In the genomic region with DNA sequence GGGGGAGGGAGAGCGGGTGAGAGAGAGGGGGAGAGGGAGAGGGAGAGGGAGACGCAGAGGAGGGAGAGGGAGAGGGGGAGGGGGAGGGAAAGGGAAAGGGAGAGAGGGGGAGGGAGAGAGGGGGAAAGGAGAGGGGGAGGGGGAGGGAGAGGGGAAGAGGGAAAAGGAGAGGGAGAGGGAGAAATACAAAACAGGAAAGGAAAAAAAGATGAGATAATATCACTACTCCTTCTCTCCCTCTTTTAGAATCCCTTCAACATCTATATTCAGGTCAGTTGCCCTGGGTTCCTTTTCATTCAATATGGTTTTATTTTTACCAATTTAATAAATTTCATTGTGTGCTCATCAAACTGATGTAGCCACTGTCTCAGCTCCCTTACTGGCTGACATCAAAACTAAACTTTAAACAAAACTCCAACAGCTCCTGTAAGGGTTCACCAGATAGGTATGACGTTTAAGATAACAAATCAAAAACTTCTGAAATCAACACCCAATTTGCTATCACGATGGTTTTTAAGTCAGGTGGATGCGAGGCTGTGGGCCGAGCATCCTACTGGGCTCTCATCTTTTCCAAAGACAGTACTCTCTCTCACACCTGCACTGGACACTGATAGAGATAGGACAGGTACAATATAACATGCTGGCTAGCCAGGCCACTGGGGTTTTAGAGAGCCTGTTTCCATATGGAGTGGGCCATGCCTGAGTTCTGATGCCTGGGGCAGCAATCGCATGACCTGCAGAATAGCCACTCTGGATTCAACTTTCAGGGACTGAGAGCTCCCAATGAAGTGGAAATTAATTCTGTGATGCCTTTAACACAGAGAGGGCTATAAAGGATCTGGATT, we compare ENCODE assay signal across 18 cellular contexts.
DNase-seq lines count a peak whose midpoint lies in the region; ATAC-seq, FAIRE-seq and TF ChIP-seq lines count a peak whose summit lies in the region.
"Had no signal": no experiment of that assay in that cellular context is flagged by ENCODE, and none has a peak within 500 bp of the region (broad histone marks: within the 10 kb centered on the region; RNA-seq: fewer than 3 reads in every experiment).

No MANE protein-coding gene starts in this region.

- peak overlapping the region in 1 of 2 donors; percentile 50 for H3K27ac ChIP-seq in small intestine (ENCODE audit: low read depth in 1 of 2, low read length in 1 of 2)
- H3K27ac ChIP-seq: thyroid gland, VCaP had no signal

- H3K4me3 ChIP-seq in small intestine (ENCODE audit: low read depth in 1 of 2, low read length in 2 of 2): no peak overlapping the region
- H3K4me3 ChIP-seq: esophagus squamous epithelium, mucosa of descending colon, thyroid gland had no signal

- no peaks in the 10 kb centered on the region for H3K27me3 ChIP-seq in small intestine (ENCODE audit: control insufficient read depth in 2 of 2, insufficient read depth in 2 of 2, low read length in 2 of 2)
- H3K27me3 ChIP-seq: esophagus squamous epithelium, thyroid gland had no signal

- intact Hi-C loops in natural killer cell (cut with micrococcal nuclease): loop anchor here (2.0 kb wide), 2 partner anchors 13 to 59 kb away; no protein-coding TSS in a partner anchor

- no peaks in the 10 kb centered on the region for H3K36me3 Mint-ChIP-seq in natural killer cell
- peaks cover 14% of the 10 kb centered on the region for H3K36me3 Mint-ChIP-seq in natural killer cell treated with Interleukin-12 subunit alpha and Interleukin-12 subunit beta and Interleukin-15 and Interleukin-18, amount 100 ng/mL, for 72 hours
- peaks cover 37% of the 10 kb centered on the region for H3K36me3 Mint-ChIP-seq in T-helper 2 cell treated with Interferon-gamma antibody and Interleukin-4, amounts not matched to agents 5 μg/mL and 100 μg/mL, for 36 hours (ENCODE audit: low read depth)
- H3K36me3 Mint-ChIP-seq in glutamatergic neuron (ENCODE audit: unreplicated experiment): no peaks in the 10 kb centered on the region

- FAIRE-seq in small intestine (lab: Jason Lieb, UNC): no peak
- FAIRE-seq: astrocyte, HTR-8/SVneo had no signal

- ATAC-seq in natural killer cell (no peak), HG03025 (IDR thresholded peaks at IDR 0.05; ENCODE audit: low FRiP score, unreplicated experiment) (no peak), HG03135 (IDR thresholded peaks at IDR 0.05; ENCODE audit: unreplicated experiment) (no peak)
- no peak for ATAC-seq in natural killer cell treated with Interleukin-12 subunit alpha and Interleukin-12 subunit beta and Interleukin-15 and Interleukin-18, amount 100 ng/mL, for 72 hours
- ATAC-seq: left lobe of liver, mucosa of descending colon had no signal

- DNase-seq in natural killer cell: no peak
- no peak for DNase-seq in natural killer cell treated with Interleukin-12 subunit alpha and Interleukin-12 subunit beta and Interleukin-15 and Interleukin-18, amount 100 ng/mL, for 72 hours (ENCODE audit: low spot score)
- no peak for DNase-seq in T-helper 2 cell treated with Interferon-gamma antibody and Interleukin-4, amounts not matched to agents 5 μg/mL and 100 μg/mL, for 36 hours (ENCODE audit: low spot score)
- no peak for DNase-seq in glutamatergic neuron
- no peak for DNase-seq in small intestine
- DNase-seq: effector CD4-positive, alpha-beta T cell; esophagus squamous epithelium; mucosa of descending colon; NCI-H1105 treated with DMSO at 0.1 percent for 48 hours; NCI-H2107; occipital lobe; thyroid gland had no signal

- no peaks in the 10 kb centered on the region for H3K27me3 Mint-ChIP-seq in natural killer cell (ENCODE audit: low read depth in 2 of 2)
- no peaks in the 10 kb centered on the region for H3K27me3 Mint-ChIP-seq in natural killer cell treated with Interleukin-12 subunit alpha and Interleukin-12 subunit beta and Interleukin-15 and Interleukin-18, amount 100 ng/mL, for 72 hours
- H3K27me3 Mint-ChIP-seq in T-helper 2 cell treated with Interferon-gamma antibody and Interleukin-4, amounts not matched to agents 5 μg/mL and 100 μg/mL, for 36 hours (ENCODE audit: low read depth): no peaks in the 10 kb centered on the region
- H3K27me3 Mint-ChIP-seq in glutamatergic neuron (ENCODE audit: unreplicated experiment): peaks cover 10% of the 10 kb centered on the region

- H3K27ac Mint-ChIP-seq in natural killer cell (peak overlapping the region; percentile 99 to 100), glutamatergic neuron (ENCODE audit: unreplicated experiment) (peak overlapping the region; percentile 28)
- peak overlapping the region in 1 of 2 donors; percentile 97 for H3K27ac Mint-ChIP-seq in natural killer cell treated with Interleukin-12 subunit alpha and Interleukin-12 subunit beta and Interleukin-15 and Interleukin-18, amount 100 ng/mL, for 72 hours
- H3K27ac Mint-ChIP-seq in T-helper 2 cell treated with Interferon-gamma antibody and Interleukin-4, amounts not matched to agents 5 μg/mL and 100 μg/mL, for 36 hours: peak overlapping the region; percentile 21

- H3K4me3 Mint-ChIP-seq in natural killer cell (no peak overlapping the region), glutamatergic neuron (ENCODE audit: unreplicated experiment) (no peak overlapping the region)
- H3K4me3 Mint-ChIP-seq in natural killer cell treated with Interleukin-12 subunit alpha and Interleukin-12 subunit beta and Interleukin-15 and Interleukin-18, amount 100 ng/mL, for 72 hours: no peak overlapping the region
- no peak overlapping the region for H3K4me3 Mint-ChIP-seq in T-helper 2 cell treated with Interferon-gamma antibody and Interleukin-4, amounts not matched to agents 5 μg/mL and 100 μg/mL, for 36 hours

- H3K4me1 Mint-ChIP-seq in natural killer cell (peaks cover 91 to 94% of the 10 kb centered on the region in 2 donors), glutamatergic neuron (ENCODE audit: low read depth, unreplicated experiment) (peaks cover 67% of the 10 kb centered on the region)
- H3K4me1 Mint-ChIP-seq in natural killer cell treated with Interleukin-12 subunit alpha and Interleukin-12 subunit beta and Interleukin-15 and Interleukin-18, amount 100 ng/mL, for 72 hours (ENCODE audit: low read depth in 2 of 2): peaks cover 80 to 87% of the 10 kb centered on the region in 2 donors
- peaks cover 68% of the 10 kb centered on the region for H3K4me1 Mint-ChIP-seq in T-helper 2 cell treated with Interferon-gamma antibody and Interleukin-4, amounts not matched to agents 5 μg/mL and 100 μg/mL, for 36 hours (ENCODE audit: low read depth)

- H3K9me3 Mint-ChIP-seq in natural killer cell: no peaks in the 10 kb centered on the region
- H3K9me3 Mint-ChIP-seq in natural killer cell treated with Interleukin-12 subunit alpha and Interleukin-12 subunit beta and Interleukin-15 and Interleukin-18, amount 100 ng/mL, for 72 hours: peaks cover 2% of the 10 kb centered on the region
- no peaks in the 10 kb centered on the region for H3K9me3 Mint-ChIP-seq in T-helper 2 cell treated with Interferon-gamma antibody and Interleukin-4, amounts not matched to agents 5 μg/mL and 100 μg/mL, for 36 hours
- peaks cover 14% of the 10 kb centered on the region for H3K9me3 Mint-ChIP-seq in glutamatergic neuron (ENCODE audit: unreplicated experiment)

- 64 to 83% (median 69%) methylated on average over 5 to 6 of the region's 7 CpGs for WGBS in small intestine, 3 donors

- H3K36me3 ChIP-seq in small intestine (ENCODE audit: control insufficient read depth in 2 of 2, insufficient read depth in 2 of 2, low read length in 2 of 2): no peaks in the 10 kb centered on the region
- H3K36me3 ChIP-seq: esophagus squamous epithelium, thyroid gland had no signal

- H3K9me3 ChIP-seq in small intestine (ENCODE audit: control insufficient read depth, low read depth): no peaks in the 10 kb centered on the region
- H3K9me3 ChIP-seq: esophagus squamous epithelium, mucosa of descending colon, thyroid gland had no signal

- peaks cover 0 to 3% of the 10 kb centered on the region in 2 donors for H3K4me1 ChIP-seq in small intestine (ENCODE audit: control insufficient read depth in 2 of 2, insufficient read depth in 1 of 2, low read depth in 1 of 2, low read length in 1 of 2)

- TF ChIP-seq CTCF in natural killer cell (IDR thresholded peaks at IDR 0.05) (no peak), glutamatergic neuron (IDR thresholded peaks at IDR 0.05; ENCODE audit: partially characterized antibody, unreplicated experiment) (no peak)
